ENCODE assay signal across 16 cellular contexts in genomic region chr11:65773784-65774411, GRCh38. TPM values are rescaled to one million over a fixed set of nuclear protein-coding genes. Genes with fewer than 3 reads are reported as not detected.
DNase-seq lines count a peak whose midpoint lies in the region; ATAC-seq and TF ChIP-seq lines count a peak whose summit lies in the region.
"Had no signal": no experiment of that assay in that cellular context is flagged by ENCODE, and none has a peak within 500 bp of the region (broad histone marks: within the 10 kb centered on the region; RNA-seq: fewer than 3 reads in every experiment).

No MANE protein-coding gene starts in this region.

- TF ChIP-seq CTCF in right atrium auricular region (IDR thresholded peaks at IDR 0.05) (no peak), esophagus muscularis mucosa (IDR thresholded peaks at IDR 0.05) (no peak), upper lobe of right lung (IDR thresholded peaks at IDR 0.05) (no peak), ascending aorta (IDR thresholded peaks at IDR 0.05) (no peak)

- no peak for TF ChIP-seq EP300 in esophagus muscularis mucosa (IDR thresholded peaks at IDR 0.05)

- no peak overlapping the region for H3K27ac ChIP-seq in right atrium auricular region
- H3K27ac ChIP-seq in right cardiac atrium (ENCODE audit: low read length), result no peak overlapping the region
- no peak overlapping the region for H3K27ac ChIP-seq in esophagus muscularis mucosa (replicated peaks in 1 of 4)
- no peak overlapping the region for H3K27ac ChIP-seq in upper lobe of right lung
- no peak overlapping the region for H3K27ac ChIP-seq in ascending aorta
- H3K27ac ChIP-seq: BLaER1, lower lobe of right lung had no signal

- ATAC-seq in right cardiac atrium (no peak), upper lobe of right lung (no peak)
- ATAC-seq: effector memory CD8-positive, alpha-beta T cell; lower lobe of right lung had no signal

- intact Hi-C loops in right cardiac atrium (cut with DNase I) (loop anchor here in 1 of 4 donors (10.0 kb wide), 1 partner anchor 59 kb away; the partner anchor contains the start of gene KAT5), esophagus muscularis mucosa (cut with DNase I) (no loop called here), upper lobe of right lung (cut with DNase I) (no loop called here), ascending aorta (cut with DNase I) (no loop called here)

- H3K27me3 ChIP-seq in right atrium auricular region (no peaks in the 10 kb centered on the region), right cardiac atrium (ENCODE audit: control insufficient read depth, insufficient read depth) (no peaks in the 10 kb centered on the region), esophagus muscularis mucosa (no peaks in the 10 kb centered on the region), upper lobe of right lung (no peaks in the 10 kb centered on the region), ascending aorta (no peaks in the 10 kb centered on the region)
- H3K27me3 ChIP-seq: BLaER1 had no signal

- WGBS in right cardiac atrium, result 62% methylated on average over 8 of the region's 8 CpGs
- 73% methylated on average over 8 of the region's 8 CpGs for WGBS in esophagus muscularis mucosa

- peaks cover 0 to 10% of the 10 kb centered on the region in 2 donors for H3K4me1 ChIP-seq in right atrium auricular region
- H3K4me1 ChIP-seq in right cardiac atrium (ENCODE audit: control insufficient read depth, insufficient read depth, low read length), result no peaks in the 10 kb centered on the region
- peaks cover 2 to 39% (median 25%) of the 10 kb centered on the region in 4 donors for H3K4me1 ChIP-seq in esophagus muscularis mucosa
- peaks cover 26% of the 10 kb centered on the region for H3K4me1 ChIP-seq in upper lobe of right lung
- H3K4me1 ChIP-seq in ascending aorta, result peaks cover under 1% of the 10 kb centered on the region in 2 donors

- H3K4me3 ChIP-seq in right atrium auricular region (no peak overlapping the region), right cardiac atrium (ENCODE audit: low read length) (no peak overlapping the region), esophagus muscularis mucosa (no peak overlapping the region), upper lobe of right lung (no peak overlapping the region), ascending aorta (no peak overlapping the region)
- H3K4me3 ChIP-seq: BLaER1, lower lobe of right lung had no signal

- no peaks in the 10 kb centered on the region for H3K9me3 ChIP-seq in right atrium auricular region
- H3K9me3 ChIP-seq in right cardiac atrium (ENCODE audit: control insufficient read depth, low read length), result no peaks in the 10 kb centered on the region
- H3K9me3 ChIP-seq in esophagus muscularis mucosa, result no peaks in the 10 kb centered on the region
- H3K9me3 ChIP-seq in upper lobe of right lung, result no peaks in the 10 kb centered on the region
- no peaks in the 10 kb centered on the region for H3K9me3 ChIP-seq in ascending aorta
- H3K9me3 ChIP-seq: BLaER1, lower lobe of right lung, SK-N-SH had no signal

- H3K36me3 ChIP-seq in right atrium auricular region, result peaks cover 23% of the 10 kb centered on the region
- peaks cover 12 to 28% (median 26%) of the 10 kb centered on the region in 4 donors for H3K36me3 ChIP-seq in esophagus muscularis mucosa
- H3K36me3 ChIP-seq in upper lobe of right lung, result peaks cover 23% of the 10 kb centered on the region
- peaks cover 16 to 27% of the 10 kb centered on the region in 2 donors for H3K36me3 ChIP-seq in ascending aorta

- peak; percentile 51 for DNase-seq in right atrium auricular region (ENCODE audit: low spot score)
- DNase-seq in right cardiac atrium, result no peak
- peak; percentile 26 for DNase-seq in NCI-H69 (lab: John Stamatoyannopoulos, UW)
- peak; percentile 31 for DNase-seq in esophagus muscularis mucosa (ENCODE audit: extremely low spot score)
- peak; percentile 42 for DNase-seq in upper lobe of right lung
- no peak for DNase-seq in ascending aorta (ENCODE audit: low spot score in 2 of 2)
- DNase-seq in activated CD8-positive, alpha-beta memory T cell treated with anti-CD3 and anti-CD28 coated beads, Interleukin-2, amount 50 U/mL, for 48 hours, result no peak
- DNase-seq in stimulated activated CD4-positive, alpha-beta T cell treated with anti-CD3 and anti-CD28 coated beads, Interleukin-4, amount 100 ng/mL, for 4 hours, result no peak
- DNase-seq: activated T-cell treated with anti-CD3 and anti-CD28 coated beads, Interleukin-2, amount 50 U/mL, for 24 hours; effector memory CD8-positive, alpha-beta T cell; hypothalamus; lower lobe of right lung; NCI-H1930; NK-92 treated with Interleukin-12 subunit alpha and Interleukin-12 subunit beta, amount 100 ng/mL, for 24 hours; SK-N-SH had no signal

- TF ChIP-seq POLR2A in esophagus muscularis mucosa (IDR thresholded peaks at IDR 0.05; ENCODE audit: low read depth), result no peak

RNA-seq across cellular contexts. Expression of gene AP5B1, which starts 6.9 kb away (rescaled TPM):
- total RNA-seq in right atrium auricular region, result 10 to 100 TPM in 1 of 2 donors, 1 to 10 TPM in 1; 9.5 to 14.3 TPM
- 10 to 100 TPM in 1 of 4 donors, 1 to 10 TPM in 3; 9.0 to 14.1 (median 9.1) TPM for total RNA-seq in right cardiac atrium
- 6.6 TPM for polyA plus RNA-seq in right cardiac atrium
- 10 to 100 TPM; 15.0 to 28.0 (median 24.2) TPM for total RNA-seq in esophagus muscularis mucosa
- 35.6 TPM for total RNA-seq in upper lobe of right lung
- total RNA-seq in ascending aorta, result 31.8 TPM

RNA-seq across cellular contexts. Expression of gene OVOL1, which starts 13.0 kb away (rescaled TPM):
- total RNA-seq in right atrium auricular region (not detected), right cardiac atrium (not detected), esophagus muscularis mucosa (not detected), upper lobe of right lung (2.7 TPM), ascending aorta (not detected)
- not detected for polyA plus RNA-seq in right cardiac atrium
- polyA plus RNA-seq: SK-N-SH had no signal

RNA-seq across cellular contexts. Expression of gene RNASEH2C, which starts 53.3 kb away (rescaled TPM):
- total RNA-seq in right atrium auricular region (100 to 1,000 TPM; 105 to 194 TPM), right cardiac atrium (10 to 100 TPM; 68.1 to 94.4 (median 76.4) TPM), esophagus muscularis mucosa (100 to 1,000 TPM in 1 of 4 donors, 10 to 100 TPM in 3; 72.1 to 137 (median 80.9) TPM), upper lobe of right lung (42.5 TPM), ascending aorta (155 TPM)
- 158 TPM for polyA plus RNA-seq in right cardiac atrium

RNA-seq across cellular contexts. Expression of gene SNX32, which starts 59.9 kb away (rescaled TPM):
- total RNA-seq in right atrium auricular region (under 1 TPM; 0.20 to 0.37 TPM), right cardiac atrium (under 1 TPM in 3 of 4 donors, not detected in 1; 0.20 to 0.88 (median 0.48) TPM), esophagus muscularis mucosa (under 1 TPM; 0.33 to 0.78 (median 0.41) TPM), upper lobe of right lung (not detected), ascending aorta (not detected)
- polyA plus RNA-seq in right cardiac atrium, result 0.20 TPM

Comparison
In these comparisons a context has a peak if more than half of its experiments do, and no peak if none do; other contexts are left out.
1. DNase-seq: peak in right atrium auricular region (single experiment), NCI-H69 (single experiment), esophagus muscularis mucosa (single experiment) and upper lobe of right lung (single experiment); none in right cardiac atrium (0 of 3), ascending aorta (0 of 2), activated CD8-positive, alpha-beta memory T cell treated with anti-CD3 and anti-CD28 coated beads, Interleukin-2, amount 50 U/mL, for 48 hours (single experiment) and stimulated activated CD4-positive, alpha-beta T cell treated with anti-CD3 and anti-CD28 coated beads, Interleukin-4, amount 100 ng/mL, for 4 hours (0 of 2).